In genomic region chr11:105458071-105458470, GRCh38 we compare ENCODE assay signal across 30 cellular contexts.
"Had no signal": no experiment of that assay in that cellular context is flagged by ENCODE, and none has a peak within 500 bp of the region (broad histone marks: within the 10 kb centered on the region; RNA-seq: fewer than 3 reads in every experiment).

No MANE protein-coding gene starts in this region.

- H3K9me3 ChIP-seq: ascending aorta, esophagus muscularis mucosa, gastrocnemius medialis had no signal

- H3K27ac Mint-ChIP-seq: activated CD4-positive, alpha-beta memory T cell treated with anti-CD3 and anti-CD28 coated beads, Interleukin-2, amount 10 ng/mL, durations not matched to agents 7 days and 5 days; activated CD4-positive, alpha-beta T cell treated with anti-CD3 and anti-CD28 coated beads, Interleukin-2, amount 10 ng/mL, durations not matched to agents 7 days and 5 days; activated CD8-positive, alpha-beta memory T cell treated with anti-CD3 and anti-CD28 coated beads, Interleukin-2, amount 10 ng/mL, durations not matched to agents 7 days and 5 days; activated naive CD4-positive, alpha-beta T cell treated with anti-CD3 and anti-CD28 coated beads, Interleukin-2, amount 10 ng/mL, durations not matched to agents 7 days and 5 days; activated naive CD4-positive, alpha-beta T cell treated with anti-CD3 and anti-CD28 coated beads, Interleukin-2, amount 50 U/mL, for 72 hours; activated naive CD8-positive, alpha-beta T cell treated with anti-CD3 and anti-CD28 coated beads, Interleukin-2, amount 10 ng/mL, durations not matched to agents 7 days and 5 days; activated T-cell treated with anti-CD3 and anti-CD28 coated beads, Interleukin-2, amount 50 U/mL, for 24 hours; activated T-cell treated with anti-CD3 and anti-CD28 coated beads, Interleukin-2, amount 50 U/mL, for 72 hours; brain; dendritic cell treated with granulocyte-macrophage colony-stimulating factor and Interleukin-4, amounts not matched to agents 40 ng/mL and 50 ng/mL, for 4 days; WTC11 had no signal

- H3K4me3 ChIP-seq: ascending aorta, breast epithelium, coronary artery, dorsolateral prefrontal cortex, esophagus muscularis mucosa, gastrocnemius medialis, heart left ventricle had no signal

- H3K9me3 Mint-ChIP-seq: activated CD4-positive, alpha-beta memory T cell treated with anti-CD3 and anti-CD28 coated beads, Interleukin-2, amount 10 ng/mL, durations not matched to agents 7 days and 5 days; activated naive CD4-positive, alpha-beta T cell treated with anti-CD3 and anti-CD28 coated beads, Interleukin-2, amount 10 ng/mL, durations not matched to agents 7 days and 5 days; activated naive CD8-positive, alpha-beta T cell treated with anti-CD3 and anti-CD28 coated beads, Interleukin-2, amount 10 ng/mL, durations not matched to agents 7 days and 5 days; activated T-cell treated with anti-CD3 and anti-CD28 coated beads, Interleukin-2, amount 50 U/mL, for 24 hours; WTC11 had no signal

- H3K27me3 Mint-ChIP-seq: activated CD4-positive, alpha-beta memory T cell treated with anti-CD3 and anti-CD28 coated beads, Interleukin-2, amount 10 ng/mL, durations not matched to agents 7 days and 5 days; activated CD4-positive, alpha-beta T cell treated with anti-CD3 and anti-CD28 coated beads, Interleukin-2, amount 10 ng/mL, durations not matched to agents 7 days and 5 days; activated CD8-positive, alpha-beta memory T cell treated with anti-CD3 and anti-CD28 coated beads, Interleukin-2, amount 10 ng/mL, durations not matched to agents 7 days and 5 days; activated naive CD4-positive, alpha-beta T cell treated with anti-CD3 and anti-CD28 coated beads, Interleukin-2, amount 10 ng/mL, durations not matched to agents 7 days and 5 days; activated T-cell treated with anti-CD3 and anti-CD28 coated beads, Interleukin-2, amount 50 U/mL, for 24 hours; central memory CD8-positive, alpha-beta T cell; dendritic cell treated with granulocyte-macrophage colony-stimulating factor and Interleukin-4, amounts not matched to agents 40 ng/mL and 50 ng/mL, for 4 days had no signal

- H3K36me3 ChIP-seq: ascending aorta, breast epithelium, esophagus muscularis mucosa, gastrocnemius medialis, heart left ventricle had no signal

- H3K4me3 Mint-ChIP-seq: activated CD4-positive, alpha-beta memory T cell treated with anti-CD3 and anti-CD28 coated beads, Interleukin-2, amount 10 ng/mL, durations not matched to agents 7 days and 5 days; activated CD4-positive, alpha-beta T cell treated with anti-CD3 and anti-CD28 coated beads, Interleukin-2, amount 10 ng/mL, durations not matched to agents 7 days and 5 days; activated CD8-positive, alpha-beta memory T cell treated with anti-CD3 and anti-CD28 coated beads, Interleukin-2, amount 10 ng/mL, durations not matched to agents 7 days and 5 days; activated naive CD4-positive, alpha-beta T cell treated with anti-CD3 and anti-CD28 coated beads, Interleukin-2, amount 10 ng/mL, durations not matched to agents 7 days and 5 days; activated naive CD8-positive, alpha-beta T cell treated with anti-CD3 and anti-CD28 coated beads, Interleukin-2, amount 10 ng/mL, durations not matched to agents 7 days and 5 days; activated T-cell treated with anti-CD3 and anti-CD28 coated beads, Interleukin-2, amount 50 U/mL, for 24 hours; activated T-cell treated with anti-CD3 and anti-CD28 coated beads, Interleukin-2, amount 50 U/mL, for 72 hours; brain; central memory CD8-positive, alpha-beta T cell; dendritic cell treated with granulocyte-macrophage colony-stimulating factor and Interleukin-4, amounts not matched to agents 40 ng/mL and 50 ng/mL, for 4 days; WTC11 had no signal

- H3K27ac ChIP-seq: ascending aorta, breast epithelium, coronary artery, dorsolateral prefrontal cortex, esophagus muscularis mucosa, foreskin keratinocyte, gastrocnemius medialis, heart left ventricle had no signal

- H3K4me1 Mint-ChIP-seq: activated CD4-positive, alpha-beta memory T cell treated with anti-CD3 and anti-CD28 coated beads, Interleukin-2, amount 10 ng/mL, durations not matched to agents 7 days and 5 days; activated CD4-positive, alpha-beta T cell treated with anti-CD3 and anti-CD28 coated beads, Interleukin-2, amount 10 ng/mL, durations not matched to agents 7 days and 5 days; activated CD8-positive, alpha-beta memory T cell treated with anti-CD3 and anti-CD28 coated beads, Interleukin-2, amount 10 ng/mL, durations not matched to agents 7 days and 5 days; activated naive CD4-positive, alpha-beta T cell treated with anti-CD3 and anti-CD28 coated beads, Interleukin-2, amount 10 ng/mL, durations not matched to agents 7 days and 5 days; activated naive CD8-positive, alpha-beta T cell treated with anti-CD3 and anti-CD28 coated beads, Interleukin-2, amount 10 ng/mL, durations not matched to agents 7 days and 5 days; brain; central memory CD8-positive, alpha-beta T cell; WTC11 had no signal

- H3K4me1 ChIP-seq: ascending aorta, breast epithelium, esophagus muscularis mucosa, foreskin keratinocyte, gastrocnemius medialis, heart left ventricle had no signal

- ATAC-seq: activated CD8-positive, alpha-beta memory T cell treated with anti-CD3 and anti-CD28 coated beads, Interleukin-2, amount 10 ng/mL, durations not matched to agents 7 days and 5 days; activated naive CD4-positive, alpha-beta T cell treated with anti-CD3 and anti-CD28 coated beads, Interleukin-2, amount 50 U/mL, for 72 hours; activated T-cell treated with anti-CD3 and anti-CD28 coated beads, Interleukin-2, amount 50 U/mL, for 72 hours; foreskin keratinocyte; gastrocnemius medialis; heart left ventricle; WTC11 had no signal

- H3K27me3 ChIP-seq: ascending aorta, breast epithelium, esophagus muscularis mucosa, foreskin keratinocyte, gastrocnemius medialis, heart left ventricle had no signal

- DNase-seq: activated CD4-positive, alpha-beta memory T cell treated with anti-CD3 and anti-CD28 coated beads, Interleukin-2, amount 10 ng/mL, durations not matched to agents 7 days and 5 days; activated CD4-positive, alpha-beta T cell treated with anti-CD3 and anti-CD28 coated beads for 1 hour; activated CD4-positive, alpha-beta T cell treated with anti-CD3 and anti-CD28 coated beads for 4 hours; activated CD4-positive, alpha-beta T cell treated with anti-CD3 and anti-CD28 coated beads, Interleukin-2, amount 10 ng/mL, durations not matched to agents 7 days and 5 days; activated CD4-positive, alpha-beta T cell treated with anti-CD3 and anti-CD28 coated beads, Interleukin-2, amount 50 U/mL, for 4 hours; activated CD8-positive, alpha-beta memory T cell treated with anti-CD3 and anti-CD28 coated beads, Interleukin-2, amount 10 ng/mL, durations not matched to agents 7 days and 5 days; activated CD8-positive, alpha-beta memory T cell treated with anti-CD3 and anti-CD28 coated beads, Interleukin-2, amount 50 U/mL, for 4 hours; activated gamma-delta T cell; activated naive CD4-positive, alpha-beta T cell; activated naive CD4-positive, alpha-beta T cell treated with anti-CD3 and anti-CD28 coated beads, Interleukin-2, amount 10 ng/mL, durations not matched to agents 7 days and 5 days; activated naive CD8-positive, alpha-beta T cell treated with anti-CD3 and anti-CD28 coated beads, Interleukin-2, amount 10 ng/mL, durations not matched to agents 7 days and 5 days; activated T-cell treated with anti-CD3 and anti-CD28 coated beads, Interleukin-2, amount 50 U/mL, for 24 hours; activated T-cell treated with anti-CD3 and anti-CD28 coated beads, Interleukin-2, amount 50 U/mL, for 72 hours; dorsolateral prefrontal cortex; effector memory CD4-positive, alpha-beta T cell; erythroblast; foreskin keratinocyte; gastrocnemius medialis; glutamatergic neuron; heart left ventricle; T-helper 2 cell had no signal

- H3K36me3 Mint-ChIP-seq: activated CD8-positive, alpha-beta memory T cell treated with anti-CD3 and anti-CD28 coated beads, Interleukin-2, amount 10 ng/mL, durations not matched to agents 7 days and 5 days; activated naive CD4-positive, alpha-beta T cell treated with anti-CD3 and anti-CD28 coated beads, Interleukin-2, amount 10 ng/mL, durations not matched to agents 7 days and 5 days; activated naive CD4-positive, alpha-beta T cell treated with anti-CD3 and anti-CD28 coated beads, Interleukin-2, amount 50 U/mL, for 72 hours; activated naive CD8-positive, alpha-beta T cell treated with anti-CD3 and anti-CD28 coated beads, Interleukin-2, amount 10 ng/mL, durations not matched to agents 7 days and 5 days; brain; WTC11 had no signal
